In genomic region chr5:61570767-61571166, GRCh38 we compare ENCODE assay signal across 8 cellular contexts.
"Had no signal": no experiment of that assay in that cellular context is flagged by ENCODE, and none has a peak within 500 bp of the region (broad histone marks: within the 10 kb centered on the region; RNA-seq: fewer than 3 reads in every experiment).

No MANE protein-coding gene starts in this region.

- DNase-seq: GM23248, GOT3, H7, H9, HCEC 1CT, HFFc6 had no signal

- H3K27ac Mint-ChIP-seq: H9, HFFc6 had no signal

- H3K4me1 ChIP-seq: HAP-1 had no signal

- H3K4me3 ChIP-seq: GM23248, HAP-1 had no signal

- H3K9me3 ChIP-seq: HAP-1 had no signal

- ATAC-seq: HCT116 had no signal

- H3K36me3 ChIP-seq: HAP-1 had no signal

- H3K9ac ChIP-seq: GM23248 had no signal

- H3K4me3 Mint-ChIP-seq: H9, HFFc6 had no signal

- H3K9me3 Mint-ChIP-seq: H9, HFFc6 had no signal

- H2AFZ ChIP-seq: GM23248 had no signal

- H3K27ac ChIP-seq: GM23248 had no signal
